Comparison of ENCODE assay signal across 8 cellular contexts in genomic region chr12:124921200-124922008, GRCh38. TPM values are rescaled to one million over a fixed set of nuclear protein-coding genes. Genes with fewer than 3 reads are reported as not detected.
DNase-seq lines count a peak whose midpoint lies in the region; ATAC-seq and TF ChIP-seq lines count a peak whose summit lies in the region.

No MANE protein-coding gene starts in this region.

- peaks cover 41% of the 10 kb centered on the region for H3K36me3 Mint-ChIP-seq in central memory CD8-positive, alpha-beta T cell (ENCODE audit: insufficient read depth)

- H3K27ac Mint-ChIP-seq in central memory CD8-positive, alpha-beta T cell (ENCODE audit: low read depth), result peak overlapping the region; percentile 100

- DNase-seq in T-helper 1 cell, result peak in 4 of 5 donors; percentile 26 to 93 (median 43)
- DNase-seq in central memory CD8-positive, alpha-beta T cell (ENCODE audit: low spot score in 2 of 2), result peak; percentile 44 to 56
- peak in 2 of 3 donors; percentile 61 to 64 for DNase-seq in right lobe of liver
- peak; percentile 64 to 78 for DNase-seq in stimulated activated CD8-positive, alpha-beta memory T cell treated with anti-CD3 and anti-CD28 coated beads, Interleukin-2, amount 100 ng/mL, for 48 hours (ENCODE audit: low read depth in 2 of 2)
- no peak for DNase-seq in NCI-H774 (lab: John Stamatoyannopoulos, UW)
- DNase-seq in COR-L47 (lab: John Stamatoyannopoulos, UW), result no peak

- WGBS in right lobe of liver (ENCODE audit: insufficient coverage, low coverage, low lambda C conversion rate, missing lambda C conversion rate), result 10% methylated on average over 11 of the region's 16 CpGs

- peaks cover 69% of the 10 kb centered on the region for H3K4me1 Mint-ChIP-seq in central memory CD8-positive, alpha-beta T cell

- no peaks in the 10 kb centered on the region for H3K9me3 Mint-ChIP-seq in central memory CD8-positive, alpha-beta T cell

- no peaks in the 10 kb centered on the region for H3K27me3 Mint-ChIP-seq in central memory CD8-positive, alpha-beta T cell

- intact Hi-C loops in right lobe of liver (cut with DNase I), result no loop called here

- H3K27ac ChIP-seq in right lobe of liver, result peak overlapping the region; percentile 23 to 100 (median 63)

- H3K9me3 ChIP-seq in right lobe of liver, result no peaks in the 10 kb centered on the region

- ATAC-seq in GM18873 (IDR thresholded peaks at IDR 0.05; ENCODE audit: low FRiP score, unreplicated experiment) (peak; percentile 40), HG03060 (IDR thresholded peaks at IDR 0.05; ENCODE audit: low read depth, unreplicated experiment) (peak; percentile 36), right lobe of liver (peak in 3 of 4 donors; percentile 5 to 11 (median 5))
- ATAC-seq in central memory CD8-positive, alpha-beta T cell (replicated peaks; ENCODE audit: extremely low read depth, poor library complexity, severe bottlenecking), result peak; percentile 10

- no peaks in the 10 kb centered on the region for H3K36me3 ChIP-seq in right lobe of liver

- H3K4me3 Mint-ChIP-seq in central memory CD8-positive, alpha-beta T cell, result peak overlapping the region; percentile 87

- no peak for TF ChIP-seq CTCF in right lobe of liver (IDR thresholded peaks at IDR 0.05)

- peaks cover 0 to 22% (median 5%) of the 10 kb centered on the region in 4 donors for H3K4me1 ChIP-seq in right lobe of liver

- no peak for TF ChIP-seq POLR2A in right lobe of liver (IDR thresholded peaks at IDR 0.05)

- H3K4me3 ChIP-seq in right lobe of liver, result peak overlapping the region in 1 of 3 donors; percentile 7

- no peaks in the 10 kb centered on the region for H3K27me3 ChIP-seq in right lobe of liver

RNA-seq across cellular contexts. Expression of gene UBC, which starts 7.0 kb away (rescaled TPM):
- total RNA-seq in right lobe of liver, result 1,000 to 10,000 TPM in 1 of 6 experiments, 100 to 1,000 TPM in 5; 390 to 1,023 (median 604) TPM

RNA-seq across cellular contexts. Expression of gene SCARB1, which starts 57.7 kb away (rescaled TPM):
- total RNA-seq in right lobe of liver, result 100 to 1,000 TPM; 128 to 359 (median 214) TPM

Comparison
In these comparisons a context has a peak if more than half of its experiments do, and no peak if none do; other contexts are left out.
1. DNase-seq: peak in T-helper 1 cell (4 of 5), central memory CD8-positive, alpha-beta T cell (2 of 2), right lobe of liver (2 of 3) and stimulated activated CD8-positive, alpha-beta memory T cell treated with anti-CD3 and anti-CD28 coated beads, Interleukin-2, amount 100 ng/mL, for 48 hours (2 of 2); none in NCI-H774 (single experiment) and COR-L47 (single experiment).
2. Peak in every context shown above with its lines, with median percentiles within 50 percentile points of each other: ATAC-seq.